32 cellular contexts compared by ENCODE assay signal in the genomic region with DNA sequence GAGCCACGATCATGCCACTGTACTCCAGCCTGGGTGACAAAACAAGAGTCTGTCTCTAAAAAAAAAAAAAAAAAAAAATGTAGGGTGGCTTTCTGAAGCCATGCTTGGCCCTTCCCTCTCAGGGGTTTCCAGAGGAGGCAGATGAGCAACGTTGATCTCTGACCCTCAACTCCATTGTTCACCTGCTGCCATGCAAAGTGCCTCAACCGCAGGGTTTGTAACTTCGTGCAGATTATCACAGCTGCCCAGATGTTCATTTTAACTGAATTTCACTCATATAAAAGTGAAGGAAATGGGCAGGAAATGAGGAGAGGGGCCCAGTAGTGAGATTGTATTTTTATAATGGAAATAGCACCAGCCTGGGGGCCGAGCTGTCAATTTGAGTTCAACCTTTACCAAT. TPM values are rescaled to one million over a fixed set of nuclear protein-coding genes. Genes with fewer than 3 reads are reported as not detected.
DNase-seq lines count a peak whose midpoint lies in the region; ATAC-seq, FAIRE-seq and TF ChIP-seq lines count a peak whose summit lies in the region.
"Had no signal": no experiment of that assay in that cellular context is flagged by ENCODE, and none has a peak within 500 bp of the region (broad histone marks: within the 10 kb centered on the region; RNA-seq: fewer than 3 reads in every experiment).

No MANE protein-coding gene starts in this region.

- TF ChIP-seq POLR2A in GM12878 (IDR thresholded peaks at IDR 0.05; ENCODE audit: low read depth, low read length) = no peak

- CTCF ChIA-PET in GM12878 (lab: Yijun Ruan, JAX) = interaction anchor here (0.6 kb wide), 1 partner anchor 604 kb away, joined by 3 read pairs; no protein-coding TSS in a partner anchor

- H3K27me3 ChIP-seq in DND-41 (ENCODE audit: insufficient read depth, low read length, poor library complexity) (no peaks in the 10 kb centered on the region), GM12878 (replicated peaks in 1 of 2; ENCODE audit: control insufficient read depth in 2 of 2, insufficient read depth in 2 of 2, low read length in 1 of 2) (no peaks in the 10 kb centered on the region)
- H3K27me3 ChIP-seq: ascending aorta, cardiac muscle cell, testis had no signal

- no peak overlapping the region for H3K4me3 ChIP-seq in DND-41 (ENCODE audit: low read depth in 1 of 2, low read length in 2 of 2)
- H3K4me3 ChIP-seq in GM12878 = no peak overlapping the region
- H3K4me3 ChIP-seq: ascending aorta, cardiac muscle cell, coronary artery, GM23338, left ventricle myocardium inferior, testis had no signal

- TF ChIP-seq CTCF in DND-41 (IDR thresholded peaks at IDR 0.05; ENCODE audit: borderline replicate concordance, extremely low read depth, low read length, poor library complexity, severe bottlenecking) (no peak), GM12878 (IDR thresholded peaks at IDR 0.05 in 2 of 3, conservative IDR thresholded peaks at IDR 0.05 in 1 of 3; ENCODE audit: control insufficient read depth in 2 of 3, extremely low read depth in 1 of 3, insufficient read depth in 1 of 3, low read depth in 3 of 3, low read length in 3 of 3) (no peak)

- WGBS in GM12878 (ENCODE audit: insufficient coverage, insufficient replicate concordance, low lambda C conversion rate, missing lambda C conversion rate) = 54% methylated on average over 5 of the region's 5 CpGs

- TF ChIP-seq RAD21 in GM12878 (IDR thresholded peaks at IDR 0.05; ENCODE audit: insufficient read depth, low read depth, low read length) = no peak

- TF ChIP-seq EP300 in GM12878 (IDR thresholded peaks at IDR 0.05; ENCODE audit: borderline replicate concordance in 1 of 2, control insufficient read depth in 1 of 2, low read depth in 2 of 2, low read length in 2 of 2) = no peak

- SMC1A ChIA-PET in GM12878 (lab: Charles Lee; ENCODE audit: uncharacterized antibody, unreplicated experiment) = interaction anchor here (0.8 to 1.8 kb wide), 2 partner anchors 18 to 22 kb away, joined by 3 to 9 read pairs; no protein-coding TSS in a partner anchor

- H4K20me1 ChIP-seq in DND-41 (ENCODE audit: insufficient read depth, low read length) = no peaks in the 10 kb centered on the region
- no peaks in the 10 kb centered on the region for H4K20me1 ChIP-seq in GM12878 (ENCODE audit: control insufficient read depth, insufficient read depth)

- DNase-seq in DND-41 = peak; percentile 61
- DNase-seq in NAMALWA (ENCODE audit: low spot score) = peak; percentile 57
- DNase-seq in GM12878 (ENCODE audit: low read depth, low spot score) = no peak
- DNase-seq in activated CD4-positive, alpha-beta T cell treated with anti-CD3 and anti-CD28 coated beads for 1 hour = no peak
- DNase-seq: activated CD4-positive, alpha-beta T cell treated with anti-CD3 and anti-CD28 coated beads for 48 hours; activated CD8-positive, alpha-beta memory T cell treated with anti-CD3 and anti-CD28 coated beads for 24 hours; activated effector memory CD4-positive, alpha-beta T cell treated with anti-CD3 and anti-CD28 coated beads, Interleukin-2, amount 50 U/mL, for 16 hours; activated naive CD8-positive, alpha-beta T cell treated with anti-CD3 and anti-CD28 coated beads, Interleukin-2, amount 10 ng/mL, durations not matched to agents 7 days and 5 days; activated T-cell treated with anti-CD3 and anti-CD28 coated beads, Interleukin-2, amount 50 U/mL, for 1 hour; CD8-positive, alpha-beta memory T cell; DMS 273 treated with DMSO at 0.1 percent for 48 hours; effector memory CD4-positive, alpha-beta T cell; left ventricle myocardium inferior; NCI-H1092 treated with DMSO at 0.1 percent for 48 hours; NCI-H1930; NCI-H524 treated with DMSO at 0.1 percent for 48 hours; stimulated activated CD4-positive, alpha-beta T cell treated with anti-CD3 and anti-CD28 coated beads, Interleukin-4, amount 100 ng/mL, for 4 hours; stimulated activated naive CD4-positive, alpha-beta T cell; testis had no signal

- ATAC-seq in DND-41 (ENCODE audit: insufficient read depth, low read depth) (peak; percentile 77), HG02678 (IDR thresholded peaks at IDR 0.05; ENCODE audit: unreplicated experiment) (peak; percentile 64), GM12878 (peak; percentile 49; the same call in 2 of the 3 replicates), HG03457 (IDR thresholded peaks at IDR 0.05; ENCODE audit: unreplicated experiment) (no peak), HG03521 (IDR thresholded peaks at IDR 0.05; ENCODE audit: unreplicated experiment) (no peak), HG02973 (IDR thresholded peaks at IDR 0.05; ENCODE audit: unreplicated experiment) (no peak)
- ATAC-seq: GM23338, sciatic nerve had no signal

- H3K36me3 ChIP-seq in DND-41 (ENCODE audit: insufficient read depth, low read length) = no peaks in the 10 kb centered on the region
- H3K36me3 ChIP-seq in GM12878 (ENCODE audit: control insufficient read depth in 2 of 2, insufficient read depth in 2 of 2, low read length in 1 of 2) = no peaks in the 10 kb centered on the region
- H3K36me3 ChIP-seq: ascending aorta, cardiac muscle cell, left ventricle myocardium inferior had no signal

- H3K9me3 ChIP-seq in DND-41 (ENCODE audit: insufficient read depth, low read length, severe bottlenecking) (no peaks in the 10 kb centered on the region), GM12878 (replicated peaks; ENCODE audit: control insufficient read depth, insufficient read depth, low read length) (no peaks in the 10 kb centered on the region)
- H3K9me3 ChIP-seq: ascending aorta, left ventricle myocardium inferior, testis had no signal

- RAD21 ChIA-PET in GM12878 (lab: Charles Lee; ENCODE audit: unreplicated experiment) = no interaction called here

- H3K4me1 ChIP-seq in DND-41 (ENCODE audit: insufficient read depth, low read length) (peaks cover 3% of the 10 kb centered on the region; the same call in 1 of the 2 replicates), GM12878 (ENCODE audit: control insufficient read depth, insufficient read depth, low read length) (peaks cover 5% of the 10 kb centered on the region; the same call in 1 of the 2 replicates)
- H3K4me1 ChIP-seq: testis had no signal

- POLR2A ChIA-PET in GM12878 (lab: Charles Lee) = no interaction called here

- H3K27ac ChIP-seq in DND-41 (ENCODE audit: low read length) (no peak overlapping the region), GM12878 (ENCODE audit: control insufficient read depth, insufficient read depth) (no peak overlapping the region)
- H3K27ac ChIP-seq: ascending aorta, cardiac muscle cell, coronary artery, left ventricle myocardium inferior, testis had no signal

- no peaks in the 10 kb centered on the region for H3K79me2 ChIP-seq in DND-41 (ENCODE audit: insufficient read depth, low read length)
- no peaks in the 10 kb centered on the region for H3K79me2 ChIP-seq in GM12878 (ENCODE audit: control insufficient read depth, insufficient read depth, low read length)

- intact Hi-C loops in GM12878 (cut with micrococcal nuclease; ENCODE audit: unreplicated experiment) = no loop called here

- H3K4me2 ChIP-seq in DND-41 (ENCODE audit: insufficient read depth, low read length) = no peak overlapping the region
- H3K4me2 ChIP-seq in GM12878 (ENCODE audit: control insufficient read depth, insufficient read depth) = no peak overlapping the region
- H3K4me2 ChIP-seq: GM23338 had no signal

- H2AFZ ChIP-seq in DND-41 (ENCODE audit: low read depth, low read length) = no peak overlapping the region
- no peak overlapping the region; the same call in 1 of the 2 replicates for H2AFZ ChIP-seq in GM12878 (ENCODE audit: control insufficient read depth, low read depth, low read length)
- H2AFZ ChIP-seq: GM23338 had no signal

- no peak for FAIRE-seq in GM12878 (lab: Jason Lieb, UNC)
- FAIRE-seq: A204.1, HTR-8/SVneo, islet of Langerhans, urothelium cell line had no signal

- in situ Hi-C loops in GM12878 (cut with MboI) = no loop called here

- H3K9ac ChIP-seq in DND-41 (ENCODE audit: low read depth, low read length) (no peak overlapping the region), GM12878 (ENCODE audit: control insufficient read depth, insufficient read depth, low read length) (no peak overlapping the region)

- no TSS peak for BruUV-seq in GM12878 (replicated peaks; lab: Mats Ljungman, UMichigan)

TF ChIP-seq in GM12878, 131 proteins besides CTCF, POLR2A, EP300 and RAD21 (continues in another document):
- TF ChIP-seq SUPT20H (IDR thresholded peaks at IDR 0.05; ENCODE audit: borderline replicate concordance, control insufficient read depth, low read depth, low read length) = no peak
- 0 out of 2 replicates have a peak, but pooled peaks have one; percentile 31 for TF ChIP-seq NR2F1 (conservative IDR thresholded peaks at IDR 0.05)
- TF ChIP-seq ZNF384 (IDR thresholded peaks at IDR 0.05; ENCODE audit: borderline replicate concordance, low read depth, low read length) = 0 out of 2 replicates have a peak, but pooled peaks have one; percentile 8
- no peak for TF ChIP-seq RB1 (IDR thresholded peaks at IDR 0.05; ENCODE audit: borderline replicate concordance)
- no peak for TF ChIP-seq SMAD1 (IDR thresholded peaks at IDR 0.05; ENCODE audit: low read depth, partially characterized antibody)
- TF ChIP-seq RUNX3 (IDR thresholded peaks at IDR 0.05; ENCODE audit: low read length) = peak; percentile 54

RNA-seq across cellular contexts. Expression of gene B3GNT2, which starts 15.0 kb away (rescaled TPM):
- 162 and 165 TPM in 2 replicates for total RNA-seq in GM12878 (2013; cell fraction: nucleolus; rRNA removed)
- total RNA-seq in GM12878 (2014; rRNA removed) (78.7 and 97.7 TPM in 2 replicates), GM12878 (2014; rRNA removed; fragmentation: Illumina TruSeq; extraction: Trizol) (93.5 and 98.4 TPM in 2 replicates), GM12878 (2021) (59.6 and 63.8 TPM in 2 replicates)
- 31.4 TPM for polyA plus RNA-seq in GM12878 (2011; ENCODE audit: low read depth)
- polyA plus RNA-seq in GM12878 (2011; rRNA removed) (73.9 and 100 TPM in 2 replicates), GM12878 (2014; fragmentation: Illumina TruSeq; extraction: Trizol) (84.8 and 117 TPM in 2 replicates), GM12878 (2014; fragmentation: Nextera tagmentation; extraction: Ambion mirVana) (10 to 100 TPM; 19.7 to 36.5 TPM), GM12878 (2014; rRNA removed) (48.3 and 58.9 TPM in 2 replicates), GM12878 (2016; fragmentation: Nextera tagmentation; extraction: Ambion mirVana) (100 to 1,000 TPM; 102 to 103 TPM)
- polyA plus RNA-seq in GM12878 (2011; cell fraction: cytosol; rRNA removed) = 32.6 and 37.4 TPM in 2 replicates
- 25.4 and 27.2 TPM in 2 replicates for polyA plus RNA-seq in GM12878 (2011; cell fraction: nucleus; rRNA removed)
- polyA plus RNA-seq in GM12878 (2012) = 41.8 and 83.8 TPM in 2 replicates
- 72.0 and 80.5 TPM in 2 replicates for polyA minus RNA-seq in GM12878 (2011; rRNA and poly(A)+ RNA removed)
- polyA minus RNA-seq in GM12878 (2011; cell fraction: cytosol; rRNA and poly(A)+ RNA removed) = 27.7 and 31.4 TPM in 2 replicates
- polyA minus RNA-seq in GM12878 (2011; cell fraction: nucleus; rRNA and poly(A)+ RNA removed) = 20.8 and 31.0 TPM in 2 replicates

Comparison
In these comparisons a context has a peak if more than half of its experiments do, and no peak if none do; other contexts are left out.
1. ATAC-seq: peak in DND-41 (single experiment), HG02678 (single experiment) and GM12878 (single experiment); none in HG03457 (single experiment), HG03521 (single experiment) and HG02973 (single experiment).
2. DNase-seq: peak in DND-41 (single experiment) and NAMALWA (single experiment); none in GM12878 (single experiment) and activated CD4-positive, alpha-beta T cell treated with anti-CD3 and anti-CD28 coated beads for 1 hour (single experiment).